ENCODE assay signal across 8 cellular contexts in the genomic region with DNA sequence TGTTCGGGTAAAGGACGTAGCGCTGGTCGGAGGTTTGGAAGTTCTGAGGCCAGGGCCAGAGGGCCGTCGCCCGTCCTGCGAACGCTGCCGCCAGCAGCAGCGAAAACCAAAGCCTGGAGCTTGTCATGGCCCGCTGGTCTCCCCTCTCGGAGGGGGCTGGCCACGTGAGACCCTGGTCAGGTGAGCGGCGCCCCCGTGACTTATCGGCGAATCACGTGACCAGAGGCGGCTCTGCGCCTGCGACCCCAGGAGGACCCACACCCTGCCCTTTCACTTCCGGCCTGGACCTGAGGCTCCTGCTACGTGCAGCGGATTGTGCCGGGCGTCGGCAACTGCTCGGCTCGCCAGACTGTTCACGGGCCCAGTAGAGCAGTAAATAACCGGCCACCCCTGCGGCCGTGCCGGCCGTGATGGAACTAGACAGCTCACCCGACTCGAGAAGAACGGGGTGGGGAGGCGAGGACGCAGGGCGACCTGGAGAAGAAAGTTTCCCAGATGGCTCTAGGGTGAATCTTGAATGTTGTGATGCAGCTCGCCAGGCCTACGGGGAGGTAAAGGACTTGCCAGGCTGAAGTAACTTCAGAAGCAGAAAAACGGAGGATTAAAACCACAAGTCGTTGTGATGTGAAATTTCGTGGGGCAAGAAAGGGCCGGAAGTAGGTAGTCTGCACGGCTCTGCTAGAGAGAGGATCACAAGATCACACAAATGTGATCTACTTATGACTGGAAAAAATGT. TPM values are rescaled to one million over a fixed set of nuclear protein-coding genes. Genes with fewer than 3 reads are reported as not detected.
DNase-seq lines count a peak whose midpoint lies in the region; ATAC-seq and TF ChIP-seq lines count a peak whose summit lies in the region.

Gene HEXA (minus strand): TSS at position 169 of the 736 bp plus-strand sequence. CDS start 42 bp downstream, at position 127.

- no peak for TF ChIP-seq RAD21 in Ishikawa (IDR thresholded peaks at IDR 0.05; ENCODE audit: low read depth)

- DNase-seq in DMS114 treated with DMSO at 0.1 percent for 48 hours (lab: John Stamatoyannopoulos, UW; ENCODE audit: unreplicated experiment): peak; percentile 91
- DNase-seq in OCI-M2 (lab: John Stamatoyannopoulos, UW; ENCODE audit: unreplicated experiment): peak; percentile 74
- peak; percentile 97 for DNase-seq in activated T-cell treated with anti-CD3 and anti-CD28 coated beads for 48 hours (ENCODE audit: low read depth)
- DNase-seq in epithelial cell of proximal tubule (ENCODE audit: low read depth): no peak
- DNase-seq in mucosa of gallbladder (ENCODE audit: low spot score): peak; percentile 96
- DNase-seq in stimulated activated CD8-positive, alpha-beta memory T cell treated with anti-CD3 and anti-CD28 coated beads, Interleukin-4, amount 100 ng/mL, for 24 hours (ENCODE audit: low read depth): peak; percentile 99

- peak; percentile 78 for TF ChIP-seq EP300 in Ishikawa (IDR thresholded peaks at IDR 0.05; ENCODE audit: borderline replicate concordance)

- TF ChIP-seq CTCF in epithelial cell of proximal tubule (conservative IDR thresholded peaks at IDR 0.05; ENCODE audit: low read depth, low read length): no peak

- peak; percentile 75 for ATAC-seq in GM21576 (IDR thresholded peaks at IDR 0.05; ENCODE audit: unreplicated experiment)

- H3K4me3 ChIP-seq in epithelial cell of proximal tubule (ENCODE audit: low read depth, low read length): peak within 1 kb of the TSS; percentile 82

TF ChIP-seq in Ishikawa, 13 proteins besides CTCF, POLR2A, EP300 and RAD21:
- peak; percentile 90 for TF ChIP-seq TCF12 (IDR thresholded peaks at IDR 0.05; ENCODE audit: low read depth)
- TF ChIP-seq, protein P1, sequence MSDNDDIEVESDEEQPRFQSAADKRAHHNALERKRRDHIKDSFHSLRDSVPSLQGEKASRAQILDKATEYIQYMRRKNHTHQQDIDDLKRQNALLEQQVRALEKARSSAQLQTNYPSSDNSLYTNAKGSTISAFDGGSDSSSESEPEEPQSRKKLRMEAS (IDR thresholded peaks at IDR 0.05): peak; percentile 95
- TF ChIP-seq, protein P2, sequence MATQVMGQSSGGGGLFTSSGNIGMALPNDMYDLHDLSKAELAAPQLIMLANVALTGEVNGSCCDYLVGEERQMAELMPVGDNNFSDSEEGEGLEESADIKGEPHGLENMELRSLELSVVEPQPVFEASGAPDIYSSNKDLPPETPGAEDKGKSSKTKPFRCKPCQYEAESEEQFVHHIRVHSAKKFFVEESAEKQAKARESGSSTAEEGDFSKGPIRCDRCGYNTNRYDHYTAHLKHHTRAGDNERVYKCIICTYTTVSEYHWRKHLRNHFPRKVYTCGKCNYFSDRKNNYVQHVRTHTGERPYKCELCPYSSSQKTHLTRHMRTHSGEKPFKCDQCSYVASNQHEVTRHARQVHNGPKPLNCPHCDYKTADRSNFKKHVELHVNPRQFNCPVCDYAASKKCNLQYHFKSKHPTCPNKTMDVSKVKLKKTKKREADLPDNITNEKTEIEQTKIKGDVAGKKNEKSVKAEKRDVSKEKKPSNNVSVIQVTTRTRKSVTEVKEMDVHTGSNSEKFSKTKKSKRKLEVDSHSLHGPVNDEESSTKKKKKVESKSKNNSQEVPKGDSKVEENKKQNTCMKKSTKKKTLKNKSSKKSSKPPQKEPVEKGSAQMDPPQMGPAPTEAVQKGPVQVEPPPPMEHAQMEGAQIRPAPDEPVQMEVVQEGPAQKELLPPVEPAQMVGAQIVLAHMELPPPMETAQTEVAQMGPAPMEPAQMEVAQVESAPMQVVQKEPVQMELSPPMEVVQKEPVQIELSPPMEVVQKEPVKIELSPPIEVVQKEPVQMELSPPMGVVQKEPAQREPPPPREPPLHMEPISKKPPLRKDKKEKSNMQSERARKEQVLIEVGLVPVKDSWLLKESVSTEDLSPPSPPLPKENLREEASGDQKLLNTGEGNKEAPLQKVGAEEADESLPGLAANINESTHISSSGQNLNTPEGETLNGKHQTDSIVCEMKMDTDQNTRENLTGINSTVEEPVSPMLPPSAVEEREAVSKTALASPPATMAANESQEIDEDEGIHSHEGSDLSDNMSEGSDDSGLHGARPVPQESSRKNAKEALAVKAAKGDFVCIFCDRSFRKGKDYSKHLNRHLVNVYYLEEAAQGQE (IDR thresholded peaks at IDR 0.05; ENCODE audit: low read depth): no peak
- TF ChIP-seq CREB1 (IDR thresholded peaks at IDR 0.05; ENCODE audit: low read depth): 0 out of 2 replicates have a peak, but pooled peaks have one; percentile 13
- TF ChIP-seq FOXM1 (IDR thresholded peaks at IDR 0.05; ENCODE audit: borderline replicate concordance, low read depth): 0 out of 2 replicates have a peak, but pooled peaks have one; percentile 46
- no peak for TF ChIP-seq CEBPB (IDR thresholded peaks at IDR 0.05)
- peak; percentile 83 for TF ChIP-seq TAF1 (IDR thresholded peaks at IDR 0.05; ENCODE audit: low read depth)
- TF ChIP-seq TEAD4 (IDR thresholded peaks at IDR 0.05): no peak; the same call in 1 of the 2 replicates
- peak; percentile 74 for TF ChIP-seq NFIC (IDR thresholded peaks at IDR 0.05)
- TF ChIP-seq, protein P3, sequence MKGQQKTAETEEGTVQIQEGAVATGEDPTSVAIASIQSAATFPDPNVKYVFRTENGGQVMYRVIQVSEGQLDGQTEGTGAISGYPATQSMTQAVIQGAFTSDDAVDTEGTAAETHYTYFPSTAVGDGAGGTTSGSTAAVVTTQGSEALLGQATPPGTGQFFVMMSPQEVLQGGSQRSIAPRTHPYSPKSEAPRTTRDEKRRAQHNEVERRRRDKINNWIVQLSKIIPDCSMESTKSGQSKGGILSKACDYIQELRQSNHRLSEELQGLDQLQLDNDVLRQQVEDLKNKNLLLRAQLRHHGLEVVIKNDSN (IDR thresholded peaks at IDR 0.05): peak; percentile 100
- peak; percentile 98 for TF ChIP-seq ZBTB7A (IDR thresholded peaks at IDR 0.05; ENCODE audit: low read depth)
TF ChIP-seq in Ishikawa: peak in this region for 8.

RNA-seq across cellular contexts. Expression of gene HEXA, which starts in this region (rescaled TPM):
- total RNA-seq in epithelial cell of proximal tubule (63.4 and 82.7 TPM in 2 replicates), mucosa of gallbladder (96.1 TPM)
